8 cellular contexts compared by ENCODE assay signal in the genomic region with DNA sequence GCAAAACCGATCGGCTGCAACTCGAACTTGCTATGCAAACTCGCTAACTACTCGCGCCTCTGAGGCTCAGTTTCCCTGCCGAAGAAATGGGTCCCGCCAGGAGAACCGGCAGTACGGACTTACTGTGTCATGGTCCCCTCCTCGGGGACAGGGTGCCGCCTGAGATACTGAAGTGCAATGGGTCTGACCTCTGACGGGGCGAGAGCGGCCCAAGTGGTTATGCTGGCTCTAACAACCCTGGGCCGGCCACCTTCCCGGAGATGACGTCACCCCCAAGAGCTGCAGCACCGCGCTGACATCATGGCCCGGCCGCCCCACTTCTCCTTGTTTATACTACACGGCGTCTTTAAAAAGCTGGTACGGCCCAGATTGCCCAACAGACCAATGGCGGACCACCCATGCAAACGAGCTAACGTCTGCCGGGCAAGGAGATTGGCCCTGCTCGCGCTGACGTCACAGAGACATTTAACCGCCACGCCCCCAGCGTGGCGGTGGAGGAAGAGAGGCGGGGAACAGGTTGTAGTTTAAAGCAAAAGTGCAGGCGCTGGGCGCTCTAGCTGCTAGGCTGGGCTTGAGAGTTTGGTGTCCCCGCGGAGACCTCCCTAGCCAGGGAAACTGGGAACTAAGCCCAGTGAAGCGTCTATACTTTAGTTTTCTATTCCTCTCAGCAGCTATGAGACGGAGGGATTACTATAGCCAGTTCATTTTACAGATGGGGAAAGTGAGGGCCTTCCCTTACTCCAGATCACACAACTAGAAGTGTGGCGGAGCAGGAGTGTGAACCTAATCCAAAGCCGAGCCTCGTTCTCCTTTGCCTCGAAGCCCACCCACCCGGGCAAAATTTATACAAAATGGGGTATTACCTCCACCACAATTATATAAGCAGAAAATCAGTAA. TPM values are rescaled to one million over a fixed set of nuclear protein-coding genes. Genes with fewer than 3 reads are reported as not detected.
A peak's percentile ranks its signal among the peaks of the same experiment; 100 is the strongest.
DNase-seq lines count a peak whose midpoint lies in the region; ATAC-seq and TF ChIP-seq lines count a peak whose summit lies in the region.

No MANE protein-coding gene starts in this region.

- no peaks in the 10 kb centered on the region for H3K27me3 ChIP-seq in OCI-LY1 (ENCODE audit: insufficient read depth, low read length)

- H3K9me3 Mint-ChIP-seq in Calu3 (ENCODE audit: low read depth, unreplicated experiment) = no peaks in the 10 kb centered on the region
- no peaks in the 10 kb centered on the region for H3K9me3 Mint-ChIP-seq in endothelial cell (ENCODE audit: unreplicated experiment)

- H3K9me3 ChIP-seq in OCI-LY1 (ENCODE audit: low read length) (no peaks in the 10 kb centered on the region), mesodermal cell (ENCODE audit: control insufficient read depth, low read length) (no peaks in the 10 kb centered on the region)

- peaks cover 64% of the 10 kb centered on the region for H3K36me3 Mint-ChIP-seq in Calu3 (ENCODE audit: insufficient read depth, unreplicated experiment)
- peaks cover 11% of the 10 kb centered on the region for H3K36me3 Mint-ChIP-seq in endothelial cell (ENCODE audit: low read depth, unreplicated experiment)

- peak overlapping the region; percentile 96 for H3K4me3 Mint-ChIP-seq in Calu3 (ENCODE audit: low read depth, unreplicated experiment)
- peak overlapping the region; percentile 96 for H3K4me3 Mint-ChIP-seq in endothelial cell (ENCODE audit: unreplicated experiment)

- DNase-seq in Calu3 (peak; percentile 98), HuH-7 (ENCODE audit: low spot score) (peak; percentile 94), activated T-cell treated with anti-CD3 and anti-CD28 coated beads for 1 hour (ENCODE audit: low read depth) (peak; percentile 92), endothelial cell (ENCODE audit: low spot score) (peak; percentile 90)
- peak; percentile 94 to 98 for DNase-seq in stimulated activated CD8-positive, alpha-beta memory T cell treated with anti-CD3 and anti-CD28 coated beads, Interleukin-15, amount 100 ng/mL, for 4 hours (ENCODE audit: low read depth in 2 of 2)

- H3K4me2 ChIP-seq in OCI-LY1 (ENCODE audit: low read length) = peak overlapping the region; percentile 76

- no peaks in the 10 kb centered on the region for H3K27me3 Mint-ChIP-seq in Calu3 (ENCODE audit: unreplicated experiment)
- H3K27me3 Mint-ChIP-seq in endothelial cell (ENCODE audit: unreplicated experiment) = peaks cover 25% of the 10 kb centered on the region

- H3K27ac ChIP-seq in OCI-LY1 (ENCODE audit: low read depth, low read length, poor library complexity, severe bottlenecking) (peak overlapping the region; percentile 82), mesodermal cell (ENCODE audit: low read depth, low read length, severe bottlenecking) (peak overlapping the region; percentile 99)

- 1 to 3% methylated on average over 41 to 46 of the region's 48 CpGs for WGBS in mesodermal cell (ENCODE audit: insufficient coverage in 2 of 2), 2 experiments

- peaks cover 81% of the 10 kb centered on the region for H3K4me1 Mint-ChIP-seq in Calu3 (ENCODE audit: low read depth, unreplicated experiment)
- peaks cover 69% of the 10 kb centered on the region for H3K4me1 Mint-ChIP-seq in endothelial cell (ENCODE audit: unreplicated experiment)

- H3K4me1 ChIP-seq in OCI-LY1 (ENCODE audit: insufficient read depth, low read length, severe bottlenecking) (peaks cover 53% of the 10 kb centered on the region), mesodermal cell (ENCODE audit: control insufficient read depth, insufficient read depth, low read length, poor library complexity, severe bottlenecking) (peaks cover 43% of the 10 kb centered on the region)

- H4K20me1 ChIP-seq in OCI-LY1 (ENCODE audit: insufficient read depth, low read length) = no peaks in the 10 kb centered on the region

- TSS peak; percentile 81 for BruUV-seq in Calu3 (replicated peaks; lab: Mats Ljungman, UMichigan)

- no peaks in the 10 kb centered on the region for H3K9me2 ChIP-seq in OCI-LY1 (ENCODE audit: low read depth, low read length)

- intact Hi-C loops in Calu3 (cut with micrococcal nuclease; ENCODE audit: unreplicated experiment) = loop anchor here (5.0 kb wide), 1 partner anchor 121 kb away; a partner anchor contains a TSS

- CTCF ChIA-PET in Calu3 (lab: Charles Lee) = interaction anchor here (0.5 to 3.6 kb wide), 11 partner anchors 12 to 488 kb away, joined by 3 to 19 read pairs (median 7); a partner anchor contains a TSS

- peaks cover 32% of the 10 kb centered on the region for H3K79me2 ChIP-seq in OCI-LY1 (ENCODE audit: insufficient read depth, low read length)

- H3K36me3 ChIP-seq in OCI-LY1 (ENCODE audit: insufficient read depth, low read length) (peaks cover 18% of the 10 kb centered on the region; the same call in 1 of the 2 replicates), mesodermal cell (ENCODE audit: control insufficient read depth, insufficient read depth, low read length) (peaks cover 18% of the 10 kb centered on the region)

- peak overlapping the region; percentile 97 for H3K27ac Mint-ChIP-seq in Calu3 (ENCODE audit: unreplicated experiment)
- peak overlapping the region; percentile 98 for H3K27ac Mint-ChIP-seq in endothelial cell (ENCODE audit: unreplicated experiment)

- H3F3A ChIP-seq in OCI-LY1 (ENCODE audit: insufficient read depth, low read length) = no peaks in the 10 kb centered on the region

- H3K4me3 ChIP-seq in OCI-LY1 (ENCODE audit: low read depth, low read length, poor library complexity, severe bottlenecking) = peak overlapping the region; percentile 94
- H3K4me3 ChIP-seq in mesodermal cell (ENCODE audit: extremely low read depth, insufficient read depth, low read length, poor library complexity, severe bottlenecking) = peak overlapping the region; percentile 91

- no peak overlapping the region for H2AFZ ChIP-seq in OCI-LY1 (ENCODE audit: low read length)

- TF ChIP-seq CTCF in Calu3 (IDR thresholded peaks at IDR 0.05; ENCODE audit: unreplicated experiment) = no peak
- no peak for TF ChIP-seq CTCF in OCI-LY1 (IDR thresholded peaks at IDR 0.05; ENCODE audit: low read length)
- no peak for TF ChIP-seq CTCF in endothelial cell (IDR thresholded peaks at IDR 0.05; ENCODE audit: unreplicated experiment)

- H3K9ac ChIP-seq in OCI-LY1 (ENCODE audit: low read length) = peak overlapping the region; percentile 99

- peak; percentile 67 for ATAC-seq in GM21526 (IDR thresholded peaks at IDR 0.05; ENCODE audit: low FRiP score, unreplicated experiment)

RNA-seq across cellular contexts. Expression of a gene that starts 0.7 kb away (rescaled TPM):
- total RNA-seq in Calu3 (2022) (76.9 and 82.3 TPM in 2 replicates), endothelial cell (ENCODE audit: unreplicated experiment) (103 TPM)
- 85.4 TPM for polyA plus RNA-seq in mesodermal cell (2013, experiment 1 of 2)
- 69.7 TPM for polyA plus RNA-seq in mesodermal cell (2013, experiment 2 of 2)

RNA-seq across cellular contexts. Expression of a gene that starts 11.3 kb away (rescaled TPM):
- total RNA-seq in Calu3 (2022) = 7.8 and 13.3 TPM in 2 replicates
- total RNA-seq in endothelial cell (ENCODE audit: unreplicated experiment) = 0.85 TPM
- not detected for polyA plus RNA-seq in mesodermal cell (2013, experiment 1 of 2)
- polyA plus RNA-seq in mesodermal cell (2013, experiment 2 of 2) = not detected

Comparison
In these comparisons a context has a peak if more than half of its experiments do, and no peak if none do; other contexts are left out.
1. Peak in every context shown above with its lines: DNase-seq, ATAC-seq, H3K4me3 ChIP-seq and H3K27ac ChIP-seq.